In the genomic region with DNA sequence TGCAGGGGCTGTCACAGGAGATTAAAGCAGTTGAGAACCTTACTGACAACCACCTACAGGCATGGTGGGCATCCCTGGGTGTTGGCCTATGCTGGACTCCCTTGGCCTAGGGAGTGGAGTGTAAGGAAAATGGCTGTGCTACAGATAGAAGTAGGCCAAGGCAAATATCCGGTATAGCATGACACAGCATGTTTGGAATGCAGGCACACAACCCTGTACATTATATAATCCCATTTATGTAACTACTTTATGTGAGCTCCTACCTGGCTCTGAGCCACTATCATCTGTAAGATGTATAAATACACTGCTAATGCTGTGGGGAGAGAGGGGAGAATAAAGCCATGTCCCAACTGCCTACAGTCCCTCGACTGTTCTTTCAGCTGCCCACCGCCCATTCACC, we compare ENCODE assay signal across 20 cellular contexts. TPM values are rescaled to one million over a fixed set of nuclear protein-coding genes. Genes with fewer than 3 reads are reported as not detected.
"Had no signal": no experiment of that assay in that cellular context is flagged by ENCODE, and none has a peak within 500 bp of the region (broad histone marks: within the 10 kb centered on the region; RNA-seq: fewer than 3 reads in every experiment).

No MANE protein-coding gene starts in this region.

- H3K4me2 ChIP-seq: neural progenitor cell had no signal

- H3K36me3 ChIP-seq: esophagus muscularis mucosa, neural progenitor cell, prostate gland, tibial artery had no signal

- H3K27ac ChIP-seq: coronary artery, esophagus muscularis mucosa, neural progenitor cell, prostate gland, tibial artery had no signal

- H3K4me3 ChIP-seq: coronary artery, esophagus muscularis mucosa, neural progenitor cell, prostate gland, tibial artery had no signal

- DNase-seq: activated B cell treated with CpG ODN at 0.5 μM for 24 hours; activated CD4-positive, alpha-beta memory T cell treated with anti-CD3 and anti-CD28 coated beads for 36 hours; activated CD4-positive, alpha-beta T cell treated with anti-CD3 and anti-CD28 coated beads for 4 hours; activated naive CD4-positive, alpha-beta T cell treated with Interleukin-2 at 50 U/mL for 16 hours; activated T-cell treated with anti-CD3 and anti-CD28 coated beads, Interleukin-2, amount 50 U/mL, for 1 hour; anterior cingulate cortex; mesenchymal stem cell; naive thymus-derived CD4-positive, alpha-beta T cell; right cardiac atrium; stimulated activated CD4-positive, alpha-beta T cell treated with anti-CD3 and anti-CD28 coated beads, Interleukin-2, amount 100 ng/mL, for 24 hours; stimulated activated naive CD4-positive, alpha-beta T cell treated with Interleukin-2 at 50 U/mL for 16 hours; tibial artery had no signal

- H3K27me3 ChIP-seq: neural progenitor cell, tibial artery had no signal

- H3K9ac ChIP-seq: neural progenitor cell had no signal

- ATAC-seq: activated T-helper 17 cell treated with anti-CD3 and anti-CD28 coated beads, Interleukin-2, amount 50 U/mL, for 72 hours; naive thymus-derived CD4-positive, alpha-beta T cell; right cardiac atrium had no signal

- H3K4me1 ChIP-seq: esophagus muscularis mucosa, neural progenitor cell, prostate gland, tibial artery had no signal

RNA-seq across cellular contexts. Expression of gene KCTD8, which starts 38.7 kb away (rescaled TPM):
- total RNA-seq: activated B cell treated with CpG ODN at 0.5 μM for 24 hours; activated CD4-positive, alpha-beta memory T cell treated with anti-CD3 and anti-CD28 coated beads for 36 hours; activated T-helper 17 cell treated with anti-CD3 and anti-CD28 coated beads, Interleukin-2, amount 50 U/mL, for 72 hours; liver; naive thymus-derived CD4-positive, alpha-beta T cell; osteoblast; skeletal muscle tissue had no signal
- polyA plus RNA-seq: liver; naive thymus-derived CD4-positive, alpha-beta T cell had no signal
